Comparison of ENCODE assay signal across 1 cellular context in the genomic region with DNA sequence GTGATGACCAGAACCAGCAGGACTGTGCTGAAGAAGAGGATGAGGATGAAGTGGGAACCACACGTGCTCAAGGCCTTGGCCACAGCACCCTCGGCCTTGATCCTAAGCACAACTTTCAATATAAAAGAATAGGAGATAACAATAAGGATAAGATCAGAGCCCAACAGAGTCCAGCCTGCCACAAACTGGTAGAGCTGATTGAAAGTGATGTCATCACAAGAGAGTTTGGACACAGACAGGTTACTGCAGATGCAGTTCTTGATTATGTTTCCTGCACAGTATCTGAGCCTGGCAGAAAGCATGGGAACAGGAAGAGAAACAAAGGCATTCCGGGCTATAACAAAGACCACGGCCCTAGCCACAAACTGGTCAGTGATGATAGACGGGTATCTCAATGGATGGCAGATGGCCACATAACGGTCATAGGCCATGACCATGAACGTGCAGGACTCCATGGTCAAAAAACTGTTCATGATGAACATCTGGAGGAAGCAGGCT.
TF ChIP-seq lines count a peak whose summit lies in the region.

No MANE protein-coding gene starts in this region.

TF ChIP-seq in HepG2, 621 proteins besides CTCF, POLR2A, EP300 and RAD21:
- TF ChIP-seq, protein P1, sequence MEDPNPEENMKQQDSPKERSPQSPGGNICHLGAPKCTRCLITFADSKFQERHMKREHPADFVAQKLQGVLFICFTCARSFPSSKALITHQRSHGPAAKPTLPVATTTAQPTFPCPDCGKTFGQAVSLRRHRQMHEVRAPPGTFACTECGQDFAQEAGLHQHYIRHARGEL (CRISPR knock-in tag; IDR thresholded peaks at IDR 0.05) = no peak
- TF ChIP-seq SOX5 (CRISPR knock-in tag; IDR thresholded peaks at IDR 0.05; ENCODE audit: borderline replicate concordance) (no peak), ZSCAN22 (CRISPR knock-in tag; IDR thresholded peaks at IDR 0.05) (no peak), THYN1 (CRISPR knock-in tag; IDR thresholded peaks at IDR 0.05; ENCODE audit: borderline replicate concordance, low read depth) (no peak), ZNF678 (CRISPR knock-in tag; IDR thresholded peaks at IDR 0.05) (no peak), CREB1 (IDR thresholded peaks at IDR 0.05) (0 out of 2 replicates have a peak, but pooled peaks have one; percentile 10), CREB1 (CRISPR knock-in tag; IDR thresholded peaks at IDR 0.05) (no peak), ATF7 (IDR thresholded peaks at IDR 0.05) (peak; percentile 67), ATF7 (CRISPR knock-in tag; IDR thresholded peaks at IDR 0.05) (no peak), ZSCAN21 (CRISPR knock-in tag; IDR thresholded peaks at IDR 0.05; ENCODE audit: borderline replicate concordance) (no peak), IRX3 (CRISPR knock-in tag; IDR thresholded peaks at IDR 0.05; ENCODE audit: borderline replicate concordance, low read depth) (no peak)
